Comparison of ENCODE assay signal across 8 cellular contexts in genomic region chr1:120844186-120844944, GRCh38. TPM values are rescaled to one million over a fixed set of nuclear protein-coding genes. Genes with fewer than 3 reads are reported as not detected.
DNase-seq lines count a peak whose midpoint lies in the region; ATAC-seq, FAIRE-seq and TF ChIP-seq lines count a peak whose summit lies in the region.
"Not testable (repeated sequence)": the region's sequence is repeated elsewhere in the genome, so short reads cannot be mapped to it uniquely, and the experiment has no call there.

No MANE protein-coding gene starts in this region.

- H3K27ac Mint-ChIP-seq in CD4-positive, alpha-beta memory T cell, result peak overlapping the region; percentile 95 to 100 (median 99)
- peak overlapping the region; percentile 95 for H3K27ac Mint-ChIP-seq in activated CD8-positive, alpha-beta T cell treated with anti-CD3 and anti-CD28 coated beads, Interleukin-2, amount 10 ng/mL, durations not matched to agents 7 days and 5 days

- not testable (repeated sequence) for H3K4me1 Mint-ChIP-seq in CD4-positive, alpha-beta memory T cell; activated CD8-positive, alpha-beta T cell treated with anti-CD3 and anti-CD28 coated beads, Interleukin-2, amount 10 ng/mL, durations not matched to agents 7 days and 5 days (ENCODE audit: low read depth)

- not testable (repeated sequence) for H3K27me3 ChIP-seq in CD4-positive, alpha-beta memory T cell (ENCODE audit: insufficient read depth, low read length); bronchial epithelial cell (ENCODE audit: control insufficient read depth, insufficient read depth, low read length)

- H3K9me3 Mint-ChIP-seq in CD4-positive, alpha-beta memory T cell; activated CD8-positive, alpha-beta T cell treated with anti-CD3 and anti-CD28 coated beads, Interleukin-2, amount 10 ng/mL, durations not matched to agents 7 days and 5 days (ENCODE audit: insufficient read depth): not testable (repeated sequence)

- FAIRE-seq in RCC 7860 (lab: Jason Lieb, UNC); bronchial epithelial cell (lab: Jason Lieb, UNC): not testable (repeated sequence)

- H3K27ac ChIP-seq in CD4-positive, alpha-beta memory T cell (ENCODE audit: low read depth, low read length), result peak overlapping the region; percentile 65

- peak overlapping the region in 1 of 2 donors; percentile 46 for H3K4me3 ChIP-seq in CD4-positive, alpha-beta memory T cell (ENCODE audit: low read length in 2 of 2)
- peak overlapping the region; percentile 42 for H3K4me3 ChIP-seq in bronchial epithelial cell (ENCODE audit: low read depth, low read length)

- ATAC-seq in activated CD8-positive, alpha-beta T cell treated with anti-CD3 and anti-CD28 coated beads, Interleukin-2, amount 10 ng/mL, durations not matched to agents 7 days and 5 days, result not testable (repeated sequence)

- not testable (repeated sequence) for H3K27me3 Mint-ChIP-seq in CD4-positive, alpha-beta memory T cell; activated CD8-positive, alpha-beta T cell treated with anti-CD3 and anti-CD28 coated beads, Interleukin-2, amount 10 ng/mL, durations not matched to agents 7 days and 5 days (ENCODE audit: low read depth)

- H3K9me3 ChIP-seq in CD4-positive, alpha-beta memory T cell (ENCODE audit: control insufficient read depth in 1 of 2, low read length in 2 of 2), result not testable (repeated sequence)

- H3K4me3 Mint-ChIP-seq in CD4-positive, alpha-beta memory T cell, result peak overlapping the region; percentile 86 to 97 (median 94)
- H3K4me3 Mint-ChIP-seq in activated CD8-positive, alpha-beta T cell treated with anti-CD3 and anti-CD28 coated beads, Interleukin-2, amount 10 ng/mL, durations not matched to agents 7 days and 5 days, result peak overlapping the region; percentile 88

- DNase-seq in CD4-positive, alpha-beta memory T cell, result peak; percentile 71 to 86 (median 85)
- DNase-seq in HT1080 (ENCODE audit: low read depth) (peak; percentile 88), RCC 7860 (ENCODE audit: low spot score) (peak; percentile 66), bronchial epithelial cell (ENCODE audit: low read depth) (peak; percentile 54), hypothalamus (lab: John Stamatoyannopoulos, UW) (peak in 34 of 51 donors; percentile 1 to 75 (median 52)), occipital lobe (lab: John Stamatoyannopoulos, UW) (peak; percentile 5)
- peak; percentile 86 for DNase-seq in activated CD8-positive, alpha-beta T cell treated with anti-CD3 and anti-CD28 coated beads, Interleukin-2, amount 10 ng/mL, durations not matched to agents 7 days and 5 days
- peak; percentile 36 to 50 for DNase-seq in stimulated activated CD8-positive, alpha-beta memory T cell treated with anti-CD3 and anti-CD28 coated beads, Interleukin-15, amount 100 ng/mL, for 48 hours (ENCODE audit: low read depth in 2 of 2)

- CTCF ChIA-PET in CD4-positive, alpha-beta memory T cell (lab: Charles Lee; ENCODE audit: partially characterized antibody); activated CD8-positive, alpha-beta T cell treated with anti-CD3 and anti-CD28 coated beads, Interleukin-2, amount 10 ng/mL, durations not matched to agents 7 days and 5 days (lab: Charles Lee): not testable (repeated sequence)

- H3K36me3 ChIP-seq in CD4-positive, alpha-beta memory T cell (ENCODE audit: insufficient read depth, low read length); bronchial epithelial cell (ENCODE audit: control insufficient read depth, insufficient read depth, low read length): not testable (repeated sequence)

- POLR2A ChIA-PET in CD4-positive, alpha-beta memory T cell (lab: Charles Lee; ENCODE audit: partially characterized antibody); activated CD8-positive, alpha-beta T cell treated with anti-CD3 and anti-CD28 coated beads, Interleukin-2, amount 10 ng/mL, durations not matched to agents 7 days and 5 days (lab: Charles Lee): not testable (repeated sequence)

- not testable (repeated sequence) for H3K4me1 ChIP-seq in CD4-positive, alpha-beta memory T cell (ENCODE audit: insufficient read depth, low read length)

- H3K36me3 Mint-ChIP-seq in CD4-positive, alpha-beta memory T cell; activated CD8-positive, alpha-beta T cell treated with anti-CD3 and anti-CD28 coated beads, Interleukin-2, amount 10 ng/mL, durations not matched to agents 7 days and 5 days (ENCODE audit: low read depth): not testable (repeated sequence)

- intact Hi-C loops in CD4-positive, alpha-beta memory T cell (cut with micrococcal nuclease), result not testable (repeated sequence)

- TF ChIP-seq CTCF in bronchial epithelial cell (IDR thresholded peaks at IDR 0.05; ENCODE audit: insufficient read depth, low read length, severe bottlenecking), result peak; percentile 29

RNA-seq across cellular contexts. Expression of gene PPIAL4A, which starts 45.2 kb away (rescaled TPM):
- total RNA-seq in CD4-positive, alpha-beta memory T cell, result under 1 TPM; 0.73 to 0.80 TPM
- not detected for polyA plus RNA-seq in CD4-positive, alpha-beta memory T cell
- total RNA-seq in HT1080 (2014; rRNA removed; shearing (Covaris generic)), result not detected in 2 replicates
- not detected in 2 replicates for polyA plus RNA-seq in HT1080 (2015; cell fraction: cytosol; rRNA removed)
- not detected in 2 replicates for polyA plus RNA-seq in HT1080 (2015; cell fraction: nucleus; rRNA removed)
- total RNA-seq in activated CD8-positive, alpha-beta T cell treated with anti-CD3 and anti-CD28 coated beads, Interleukin-2, amount 10 ng/mL, durations not matched to agents 7 days and 5 days, result not detected
- total RNA-seq in bronchial epithelial cell (not detected in 2 replicates), occipital lobe (not detected)

Comparison
In these comparisons a context has a peak if more than half of its experiments do, and no peak if none do; other contexts are left out.
1. DNase-seq: peak in every context shown above with its lines; median percentile 88 in HT1080; 86 in activated CD8-positive, alpha-beta T cell treated with anti-CD3 and anti-CD28 coated beads, Interleukin-2, amount 10 ng/mL, durations not matched to agents 7 days and 5 days; 85 in CD4-positive, alpha-beta memory T cell; 66 in RCC 7860; 54 in bronchial epithelial cell; 52 in hypothalamus; 43 in stimulated activated CD8-positive, alpha-beta memory T cell treated with anti-CD3 and anti-CD28 coated beads, Interleukin-15, amount 100 ng/mL, for 48 hours; 5 in occipital lobe.